16 cellular contexts compared by ENCODE assay signal in genomic region chr4:79445371-79445781, GRCh38. TPM values are rescaled to one million over a fixed set of nuclear protein-coding genes. Genes with fewer than 3 reads are reported as not detected.
DNase-seq lines count a peak whose midpoint lies in the region; ATAC-seq, FAIRE-seq and TF ChIP-seq lines count a peak whose summit lies in the region.
"Had no signal": no experiment of that assay in that cellular context is flagged by ENCODE, and none has a peak within 500 bp of the region (broad histone marks: within the 10 kb centered on the region; RNA-seq: fewer than 3 reads in every experiment).

No MANE protein-coding gene starts in this region.

- ATAC-seq in omental fat pad (ENCODE audit: low FRiP score) (no peak), HG03442 (IDR thresholded peaks at IDR 0.05; ENCODE audit: unreplicated experiment) (no peak)
- ATAC-seq: upper lobe of right lung had no signal

- peak; percentile 70 for FAIRE-seq in D721Med (lab: Jason Lieb, UNC)

- no peak for TF ChIP-seq CTCF in D721Med (IDR thresholded peaks at IDR 0.05; ENCODE audit: insufficient read depth, missing control alignments)
- TF ChIP-seq CTCF in omental fat pad (IDR thresholded peaks at IDR 0.05): no peak

- DNase-seq in D721Med (ENCODE audit: insufficient read length, low spot score): no peak
- peak; percentile 92 for DNase-seq in NCI-H1436 treated with DMSO at 0.1 percent for 48 hours (lab: John Stamatoyannopoulos, UW)
- DNase-seq in NCI-H748 treated with DMSO at 0.1 percent for 48 hours (lab: John Stamatoyannopoulos, UW): peak; percentile 81
- peak; percentile 20 for DNase-seq in iPS-NIHi7 (ENCODE audit: extremely low spot score)
- DNase-seq in MV-4-11 (lab: John Stamatoyannopoulos, UW): no peak
- no peak for DNase-seq in omental fat pad (ENCODE audit: low spot score)
- no peak for DNase-seq in NCI-H2196 treated with DMSO at 0.1 percent for 48 hours (lab: John Stamatoyannopoulos, UW; ENCODE audit: unreplicated experiment)
- DNase-seq: activated CD4-positive, alpha-beta T cell treated with anti-CD3 and anti-CD28 coated beads, Interleukin-2, amount 50 U/mL, for 4 hours; aorta; dermis blood vessel endothelial cell; RPMI8226; upper lobe of right lung had no signal

RNA-seq across cellular contexts. Expression of gene GK2, which starts 37.3 kb away (rescaled TPM):
- total RNA-seq in omental fat pad: not detected
- total RNA-seq: activated T-helper 2 cell treated with anti-CD3 and anti-CD28 coated beads, Interferon-gamma antibody, Interleukin-2, Interleukin-4, amounts not matched to agents 10 μg/mL and 5 μg/mL and 100 μg/mL, durations not matched to agents 14 hours and 24 hours and 36 hours; aorta; dermis blood vessel endothelial cell; fibroblast of villous mesenchyme; mesenteric fat pad; upper lobe of right lung had no signal

Comparison
In these comparisons a context has a peak if more than half of its experiments do, and no peak if none do; other contexts are left out.
1. DNase-seq: peak in NCI-H1436 treated with DMSO at 0.1 percent for 48 hours (single experiment), NCI-H748 treated with DMSO at 0.1 percent for 48 hours (single experiment) and iPS-NIHi7 (single experiment); none in D721Med (single experiment), MV-4-11 (single experiment), omental fat pad (single experiment) and NCI-H2196 treated with DMSO at 0.1 percent for 48 hours (single experiment).